ENCODE assay signal across 13 cellular contexts in the genomic region with DNA sequence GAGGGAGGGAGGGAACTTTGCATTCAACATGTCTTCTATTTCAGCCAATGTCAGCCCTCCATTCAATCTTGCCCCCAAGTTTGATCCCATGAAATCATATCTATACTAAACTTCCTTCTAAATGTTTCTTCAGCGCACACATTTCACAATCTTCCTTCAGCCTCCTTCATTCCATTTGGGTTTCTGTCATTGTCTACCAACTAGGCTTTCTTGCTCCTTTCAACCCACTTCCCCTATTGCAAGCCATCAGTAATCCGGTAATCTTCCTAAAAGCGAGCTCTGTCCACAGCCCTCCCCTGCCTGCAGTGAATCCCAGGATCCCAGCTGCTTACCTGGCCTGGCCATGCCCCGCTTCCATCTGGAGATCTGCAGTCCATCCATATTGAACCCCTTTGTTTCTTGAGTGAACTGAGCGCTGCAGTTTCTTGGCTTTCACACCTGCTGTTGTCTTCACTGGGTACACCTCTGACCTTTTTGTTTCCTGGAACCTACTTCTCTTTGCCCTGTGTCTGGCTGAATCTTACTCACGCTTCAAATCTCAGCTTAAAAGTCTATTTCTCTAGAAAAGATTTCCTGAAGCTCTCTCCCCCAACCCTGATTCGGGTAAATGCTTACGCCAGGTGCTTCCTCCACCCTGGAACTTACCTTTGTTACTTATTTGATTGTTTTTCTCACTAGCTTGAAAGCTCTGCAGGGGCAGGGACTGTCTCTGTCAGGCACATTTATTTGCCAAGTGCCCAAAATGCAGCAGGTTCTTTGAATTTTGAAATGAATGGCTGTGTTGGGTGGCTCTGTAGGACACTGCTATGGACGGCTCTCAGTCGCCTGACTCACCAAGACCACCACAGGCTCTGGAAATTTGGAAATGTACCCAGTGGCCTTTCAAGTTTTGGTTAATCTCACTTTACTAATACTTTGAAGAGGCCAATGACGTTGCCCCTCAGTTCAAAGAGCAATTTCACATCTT. TPM values are rescaled to one million over a fixed set of nuclear protein-coding genes. Genes with fewer than 3 reads are reported as not detected.
A peak's percentile ranks its signal among the peaks of the same experiment; 100 is the strongest.
DNase-seq lines count a peak whose midpoint lies in the region; ATAC-seq and TF ChIP-seq lines count a peak whose summit lies in the region.
"Had no signal": no experiment of that assay in that cellular context is flagged by ENCODE, and none has a peak within 500 bp of the region (broad histone marks: within the 10 kb centered on the region; RNA-seq: fewer than 3 reads in every experiment).

No MANE protein-coding gene starts in this region.

- H3K27ac Mint-ChIP-seq in naive thymus-derived CD4-positive, alpha-beta T cell = peak overlapping the region; percentile 86 to 99 (median 95)
- H3K27ac Mint-ChIP-seq in HFFc6 = no peak overlapping the region
- H3K27ac Mint-ChIP-seq: progenitor cell of endocrine pancreas had no signal

- CTCF ChIA-PET in naive thymus-derived CD4-positive, alpha-beta T cell (lab: Charles Lee) = interaction anchor here (0.6 to 5.3 kb wide), 4 partner anchors 14 to 72 kb away, joined by 3 to 21 read pairs (median 4); no protein-coding TSS in a partner anchor

- H3K9me3 ChIP-seq in naive thymus-derived CD4-positive, alpha-beta T cell (ENCODE audit: control insufficient read depth in 2 of 3, low read length in 3 of 3) = no peaks in the 10 kb centered on the region

- peaks cover under 1% of the 10 kb centered on the region for H3K27me3 Mint-ChIP-seq in activated T-cell treated with anti-CD3 and anti-CD28 coated beads, Interleukin-2, amount 50 U/mL, for 4 hours (ENCODE audit: low read depth)
- peaks cover 0 to 12% (median 0%) of the 10 kb centered on the region in 5 donors for H3K27me3 Mint-ChIP-seq in naive thymus-derived CD4-positive, alpha-beta T cell
- H3K27me3 Mint-ChIP-seq in HFFc6 (ENCODE audit: insufficient read depth) = peaks cover under 1% of the 10 kb centered on the region
- H3K27me3 Mint-ChIP-seq: progenitor cell of endocrine pancreas had no signal

- H3K36me3 Mint-ChIP-seq in activated T-cell treated with anti-CD3 and anti-CD28 coated beads, Interleukin-2, amount 50 U/mL, for 4 hours (ENCODE audit: insufficient read depth) = peaks cover 17% of the 10 kb centered on the region
- H3K36me3 Mint-ChIP-seq in naive thymus-derived CD4-positive, alpha-beta T cell = peaks cover 13 to 25% (median 22%) of the 10 kb centered on the region in 5 donors
- H3K36me3 Mint-ChIP-seq in HFFc6 (ENCODE audit: low read depth) = no peaks in the 10 kb centered on the region

- peaks cover 91% of the 10 kb centered on the region for H3K4me1 Mint-ChIP-seq in activated T-cell treated with anti-CD3 and anti-CD28 coated beads, Interleukin-2, amount 50 U/mL, for 4 hours (ENCODE audit: low read depth)
- peaks cover 52 to 97% (median 79%) of the 10 kb centered on the region in 7 donors for H3K4me1 Mint-ChIP-seq in naive thymus-derived CD4-positive, alpha-beta T cell
- no peaks in the 10 kb centered on the region for H3K4me1 Mint-ChIP-seq in HFFc6 (ENCODE audit: low read depth)

- H3K27me3 ChIP-seq in naive thymus-derived CD4-positive, alpha-beta T cell (ENCODE audit: control insufficient read depth in 2 of 2, insufficient read depth in 2 of 2, low read length in 2 of 2) = no peaks in the 10 kb centered on the region

- no peaks in the 10 kb centered on the region for H3K9me3 Mint-ChIP-seq in activated T-cell treated with anti-CD3 and anti-CD28 coated beads, Interleukin-2, amount 50 U/mL, for 4 hours
- H3K9me3 Mint-ChIP-seq in naive thymus-derived CD4-positive, alpha-beta T cell = peaks cover 0 to 14% (median 3%) of the 10 kb centered on the region in 11 donors
- no peaks in the 10 kb centered on the region for H3K9me3 Mint-ChIP-seq in HFFc6

- peak; percentile 66 for DNase-seq in Jurkat, Clone E6-1 (ENCODE audit: low read depth, low spot score)
- peak; percentile 8 for DNase-seq in OCI-M1 (lab: John Stamatoyannopoulos, UW)
- peak; percentile 30 for DNase-seq in activated T-cell treated with anti-CD3 and anti-CD28 coated beads, Interleukin-2, amount 50 U/mL, for 4 hours
- DNase-seq in naive thymus-derived CD4-positive, alpha-beta T cell = peak in 7 of 9 donors; percentile 51 to 84 (median 74)
- no peak for DNase-seq in hypothalamus (lab: John Stamatoyannopoulos, UW)
- DNase-seq in HFFc6 = no peak
- no peak for DNase-seq in NCI-H187 treated with DMSO at 0.1 percent for 48 hours (lab: John Stamatoyannopoulos, UW)
- no peak for DNase-seq in kidney glomerular epithelial cell (lab: John Stamatoyannopoulos, UW)
- DNase-seq: Calu3, GOT3, midbrain, NCI-H1930 had no signal

- TF ChIP-seq CTCF in HFFc6 (IDR thresholded peaks at IDR 0.05) = no peak

- peak overlapping the region; percentile 83 for H3K4me3 Mint-ChIP-seq in activated T-cell treated with anti-CD3 and anti-CD28 coated beads, Interleukin-2, amount 50 U/mL, for 4 hours
- peak overlapping the region; percentile 75 to 96 (median 87) for H3K4me3 Mint-ChIP-seq in naive thymus-derived CD4-positive, alpha-beta T cell
- H3K4me3 Mint-ChIP-seq in HFFc6 = no peak overlapping the region

- intact Hi-C loops in naive thymus-derived CD4-positive, alpha-beta T cell (cut with micrococcal nuclease) = loop anchor here (1.0 to 5.0 kb wide), 5 partner anchors 14 to 280 kb away; partner anchors contain the start of gene TMEM170B (in 1 of the 2)

- ATAC-seq in activated T-cell treated with anti-CD3 and anti-CD28 coated beads, Interleukin-2, amount 50 U/mL, for 4 hours = peak; percentile 19 to 34
- peak; percentile 69 for ATAC-seq in naive thymus-derived CD4-positive, alpha-beta T cell

- peaks cover 0 to 89% of the 10 kb centered on the region in 2 donors for H3K4me1 ChIP-seq in naive thymus-derived CD4-positive, alpha-beta T cell (ENCODE audit: control insufficient read depth in 2 of 2, insufficient read depth in 2 of 2, low read length in 2 of 2)

- peak overlapping the region; percentile 87 for H3K27ac ChIP-seq in naive thymus-derived CD4-positive, alpha-beta T cell (ENCODE audit: low read depth, low read length)

- H3K4me3 ChIP-seq in Jurkat, Clone E6-1 (ENCODE audit: low read length) = peak overlapping the region; percentile 5
- peak overlapping the region; percentile 41 for H3K4me3 ChIP-seq in naive thymus-derived CD4-positive, alpha-beta T cell (ENCODE audit: low read length)

- POLR2A ChIA-PET in naive thymus-derived CD4-positive, alpha-beta T cell (lab: Charles Lee) = interaction anchor here (0.7 to 7.5 kb wide), 5 partner anchors 9 to 281 kb away, joined by 3 to 126 read pairs (median 5); no protein-coding TSS in a partner anchor

- no peaks in the 10 kb centered on the region for H3K36me3 ChIP-seq in naive thymus-derived CD4-positive, alpha-beta T cell (ENCODE audit: control insufficient read depth in 2 of 3, insufficient read depth in 3 of 3, low read length in 3 of 3)

RNA-seq across cellular contexts. Expression of gene ADTRP, which starts 50.3 kb away (rescaled TPM):
- polyA plus RNA-seq in Jurkat, Clone E6-1 (2012; ENCODE audit: insufficient read depth, insufficient read length) = 0.95 TPM
- 10 to 100 TPM; 11.6 to 16.6 (median 15.6) TPM for total RNA-seq in activated T-cell treated with anti-CD3 and anti-CD28 coated beads, Interleukin-2, amount 50 U/mL, for 4 hours
- 10 to 100 TPM in 4 of 5 experiments, 1 to 10 TPM in 1; 3.1 to 82.7 (median 27.2) TPM for total RNA-seq in naive thymus-derived CD4-positive, alpha-beta T cell
- polyA plus RNA-seq in naive thymus-derived CD4-positive, alpha-beta T cell = 100 to 1,000 TPM in 1 of 2 donors, 10 to 100 TPM in 1; 64.6 to 109 TPM
- under 1 TPM; 0.24 to 0.99 (median 0.84) TPM for total RNA-seq in HFFc6 (2021; fragmentation: NEBNext Ultra II Directional; extraction: Animal tissue kit (Norgen Biotek cat#: 25700))
- total RNA-seq: progenitor cell of endocrine pancreas had no signal

Comparison
In these comparisons a context has a peak if more than half of its experiments do, and no peak if none do; other contexts are left out.
1. DNase-seq: peak in Jurkat, Clone E6-1 (single experiment), OCI-M1 (single experiment), activated T-cell treated with anti-CD3 and anti-CD28 coated beads, Interleukin-2, amount 50 U/mL, for 4 hours (single experiment) and naive thymus-derived CD4-positive, alpha-beta T cell (7 of 9); none in hypothalamus (0 of 51), HFFc6 (single experiment), NCI-H187 treated with DMSO at 0.1 percent for 48 hours (single experiment) and kidney glomerular epithelial cell (single experiment).